ENCODE assay signal across 8 cellular contexts in the genomic region with DNA sequence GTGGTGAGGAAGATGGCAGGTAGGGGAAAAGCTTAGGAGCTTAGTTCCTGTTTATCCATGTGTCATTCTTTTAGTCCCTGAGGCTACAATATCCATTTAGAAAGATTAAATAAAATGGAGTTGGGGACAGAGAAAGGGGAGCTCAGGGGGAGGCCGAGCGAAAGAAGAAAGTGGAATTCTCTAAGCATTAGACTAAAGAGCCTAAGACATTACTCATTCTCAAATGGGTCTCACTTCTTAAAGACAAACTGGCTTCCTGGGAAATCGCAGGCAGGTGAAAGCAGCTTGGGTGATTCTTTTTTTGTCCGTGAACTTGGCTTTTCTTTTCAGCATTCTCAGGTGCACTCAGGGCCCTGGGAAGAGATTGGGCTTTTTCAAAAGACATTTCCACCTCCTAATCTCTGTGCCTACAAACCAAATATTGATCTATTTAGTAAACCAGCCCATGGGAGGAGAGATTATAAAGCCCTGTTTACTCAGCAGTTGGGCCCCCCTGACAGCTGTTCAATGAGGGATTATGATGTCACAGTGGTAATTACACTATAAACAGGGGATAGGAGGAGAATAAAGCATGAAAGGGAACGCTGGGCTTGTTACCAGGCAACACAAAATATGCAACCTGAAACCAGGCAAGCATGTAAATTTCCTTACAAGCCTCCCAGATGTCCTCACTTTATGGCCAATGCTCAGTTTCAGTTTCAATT.
DNase-seq lines count a peak whose midpoint lies in the region; ATAC-seq, FAIRE-seq and TF ChIP-seq lines count a peak whose summit lies in the region.

No MANE protein-coding gene starts in this region.

- H3K27ac ChIP-seq in MM.1S (ENCODE audit: low read length), result peak overlapping the region; percentile 70
- no peak overlapping the region for H3K27ac ChIP-seq in right cardiac atrium (ENCODE audit: low read length)
- peak overlapping the region; percentile 58 to 70 for H3K27ac ChIP-seq in small intestine (ENCODE audit: low read depth in 1 of 2, low read length in 1 of 2)

- H3K4me1 ChIP-seq in MM.1S (ENCODE audit: low read length) (peaks cover 39% of the 10 kb centered on the region), right cardiac atrium (ENCODE audit: control insufficient read depth, insufficient read depth, low read length) (no peaks in the 10 kb centered on the region), small intestine (ENCODE audit: control insufficient read depth in 2 of 2, insufficient read depth in 1 of 2, low read depth in 1 of 2, low read length in 1 of 2) (no peaks in the 10 kb centered on the region)

- H3K9ac ChIP-seq in MM.1S (ENCODE audit: low read length), result peak overlapping the region; percentile 81

- intact Hi-C loops in right cardiac atrium (cut with DNase I), result loop anchor here in 3 of 4 donors (5.0 to 10.0 kb wide), 3 partner anchors 784 to 807 kb away; a partner anchor contains a TSS

- peak overlapping the region; percentile 67 for H2AFZ ChIP-seq in MM.1S (ENCODE audit: low read length)

- H4K20me1 ChIP-seq in MM.1S (ENCODE audit: insufficient read depth, low read length), result no peaks in the 10 kb centered on the region

- no peak overlapping the region for H3K27ac Mint-ChIP-seq in T-cell

- H3K4me3 Mint-ChIP-seq in T-cell, result no peak overlapping the region

- H3K27me3 ChIP-seq in MM.1S (replicated peaks; ENCODE audit: insufficient read depth, low read length) (no peaks in the 10 kb centered on the region), right cardiac atrium (ENCODE audit: control insufficient read depth, insufficient read depth) (no peaks in the 10 kb centered on the region), small intestine (ENCODE audit: control insufficient read depth in 2 of 2, insufficient read depth in 2 of 2, low read length in 2 of 2) (no peaks in the 10 kb centered on the region)

- no peak for TF ChIP-seq CTCF in MM.1S (IDR thresholded peaks at IDR 0.05; ENCODE audit: low read length)

- no peaks in the 10 kb centered on the region for H3K9me2 ChIP-seq in MM.1S (replicated peaks; ENCODE audit: insufficient read depth, low read length)

- H3K4me3 ChIP-seq in MM.1S (ENCODE audit: low read length), result peak overlapping the region; percentile 55
- H3K4me3 ChIP-seq in right cardiac atrium (ENCODE audit: low read length), result no peak overlapping the region
- H3K4me3 ChIP-seq in small intestine (ENCODE audit: low read depth in 1 of 2, low read length in 2 of 2), result peak overlapping the region in 1 of 2 donors; percentile 34

- H3K9me3 ChIP-seq in MM.1S (replicated peaks; ENCODE audit: insufficient read depth, low read length) (no peaks in the 10 kb centered on the region), right cardiac atrium (ENCODE audit: control insufficient read depth, low read length) (no peaks in the 10 kb centered on the region), small intestine (ENCODE audit: control insufficient read depth, low read depth) (no peaks in the 10 kb centered on the region)

- no peaks in the 10 kb centered on the region for H3K36me3 ChIP-seq in MM.1S (replicated peaks; ENCODE audit: insufficient read depth, low read length)
- no peaks in the 10 kb centered on the region for H3K36me3 ChIP-seq in small intestine (ENCODE audit: control insufficient read depth in 2 of 2, insufficient read depth in 2 of 2, low read length in 2 of 2)

- 0 out of 2 replicates have a peak, but pooled peaks cover 6% of the 10 kb centered on the region for H3F3A ChIP-seq in MM.1S (ENCODE audit: insufficient read depth, low read length)

- 70% methylated on average over 5 of the region's 5 CpGs for WGBS in right cardiac atrium
- 17 to 49% (median 22%) methylated on average over 5 of the region's 5 CpGs for WGBS in small intestine, 3 donors

- H3K79me2 ChIP-seq in MM.1S (ENCODE audit: low read length), result no peaks in the 10 kb centered on the region

- CTCF ChIA-PET in T-cell (lab: Charles Lee), result no interaction called here

- peak; percentile 83 for DNase-seq in EH (ENCODE audit: low read depth)
- DNase-seq in MM.1S, result peak; percentile 79
- DNase-seq in SW480 (ENCODE audit: low spot score), result peak; percentile 89
- no peak for DNase-seq in right cardiac atrium
- DNase-seq in small intestine, result peak; percentile 87
- DNase-seq in T-cell, result no peak

- H3K4me1 Mint-ChIP-seq in T-cell, result no peaks in the 10 kb centered on the region

- ATAC-seq in right cardiac atrium, result peak; percentile 22 to 47
- ATAC-seq in T-cell (replicated peaks in 1 of 4), result no peak
- no peak for ATAC-seq in GM19328 (IDR thresholded peaks at IDR 0.05; ENCODE audit: unreplicated experiment)
- ATAC-seq in GM19023 (IDR thresholded peaks at IDR 0.05; ENCODE audit: unreplicated experiment), result no peak

- no peak for FAIRE-seq in small intestine (lab: Jason Lieb, UNC)

- POLR2A ChIA-PET in T-cell (lab: Charles Lee), result no interaction called here

- peaks cover 7 to 15% (median 13%) of the 10 kb centered on the region in 3 donors for H3K9me3 Mint-ChIP-seq in T-cell

- peak overlapping the region; percentile 89 for H3K4me2 ChIP-seq in MM.1S (ENCODE audit: low read depth, low read length)

- H3K27me3 Mint-ChIP-seq in T-cell, result no peaks in the 10 kb centered on the region

- H3K36me3 Mint-ChIP-seq in T-cell, result no peaks in the 10 kb centered on the region

Comparison
In these comparisons a context has a peak if more than half of its experiments do, and no peak if none do; other contexts are left out.
1. DNase-seq: peak in EH (single experiment), MM.1S (single experiment), SW480 (single experiment) and small intestine (single experiment); none in right cardiac atrium (0 of 3) and T-cell (0 of 34).
2. ATAC-seq: peak in right cardiac atrium (2 of 2); none in T-cell (0 of 4), GM19328 (single experiment) and GM19023 (single experiment).